ENCODE assay signal across 17 cellular contexts in the genomic region with DNA sequence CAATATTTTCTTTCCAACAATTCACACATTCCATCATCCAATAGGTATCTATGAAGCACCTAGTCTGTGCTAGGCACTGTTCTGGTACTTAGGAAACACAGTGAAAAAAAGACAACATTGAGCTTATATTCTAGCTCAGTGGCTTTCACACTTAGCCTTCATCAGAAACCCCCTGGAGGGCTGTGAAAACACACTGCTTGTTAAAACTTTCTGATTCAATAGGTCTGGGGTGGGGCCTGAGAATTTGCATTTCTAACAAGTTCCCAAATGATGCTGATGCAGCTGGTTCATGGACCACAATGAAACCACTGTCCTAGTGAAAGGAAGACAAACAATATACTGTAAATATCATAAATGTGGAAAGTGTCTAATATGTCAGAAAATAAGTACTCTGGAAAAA. TPM values are rescaled to one million over a fixed set of nuclear protein-coding genes. Genes with fewer than 3 reads are reported as not detected.
DNase-seq lines count a peak whose midpoint lies in the region; FAIRE-seq and TF ChIP-seq lines count a peak whose summit lies in the region.
"Had no signal": no experiment of that assay in that cellular context is flagged by ENCODE, and none has a peak within 500 bp of the region (broad histone marks: within the 10 kb centered on the region; RNA-seq: fewer than 3 reads in every experiment).

No MANE protein-coding gene starts in this region.

- peaks cover 0 to 2% (median 0%) of the 10 kb centered on the region in 3 donors for H3K27me3 Mint-ChIP-seq in CD14-positive monocyte (ENCODE audit: low read depth in 3 of 3)

- H3K4me3 ChIP-seq in MM.1S (ENCODE audit: low read length) = no peak overlapping the region
- no peak overlapping the region for H3K4me3 ChIP-seq in mesendoderm (ENCODE audit: low read length)
- H3K4me3 ChIP-seq: lung had no signal

- no peak overlapping the region for H2BK120ac ChIP-seq in mesendoderm (ENCODE audit: low read depth, low read length)

- no peak for TF ChIP-seq CTCF in MM.1S (IDR thresholded peaks at IDR 0.05; ENCODE audit: low read length)
- no peak for TF ChIP-seq CTCF in CD14-positive monocyte (IDR thresholded peaks at IDR 0.05)

- no peak overlapping the region for H3K56ac ChIP-seq in mesendoderm (ENCODE audit: low read length)

- peaks cover 22% of the 10 kb centered on the region for H3K79me1 ChIP-seq in mesendoderm (ENCODE audit: low read length)

- DNase-seq in NK-92 treated with Interleukin-12 subunit alpha and Interleukin-12 subunit beta, amount 100 ng/mL, for 24 hours (lab: John Stamatoyannopoulos, UW) = peak; percentile 31
- DNase-seq in NK-92 (lab: John Stamatoyannopoulos, UW; ENCODE audit: unreplicated experiment) (no peak), GM18507 (ENCODE audit: extremely low spot score, insufficient read length, low read depth) (no peak), MM.1S (peak; percentile 8), mesendoderm (peak; percentile 31), CD14-positive monocyte (ENCODE audit: low spot score) (no peak), caudate nucleus (lab: John Stamatoyannopoulos, UW) (no peak), retina (no peak)
- DNase-seq: Caco-2; effector memory CD4-positive, alpha-beta T cell; foreskin fibroblast had no signal

- no peak overlapping the region for H3K27ac Mint-ChIP-seq in CD14-positive monocyte
- H3K27ac Mint-ChIP-seq: activated T-helper 2 cell treated with anti-CD3 and anti-CD28 coated beads, Interferon-gamma antibody, Interleukin-2, Interleukin-4, amounts not matched to agents 10 μg/mL and 5 μg/mL and 100 μg/mL, durations not matched to agents 14 hours and 24 hours and 36 hours; WTC11 had no signal

- H2BK15ac ChIP-seq in mesendoderm (replicated peaks; ENCODE audit: low read depth) = no peak overlapping the region

- H3K23ac ChIP-seq in mesendoderm (ENCODE audit: low read length) = no peak overlapping the region

- no peak overlapping the region for H2AFZ ChIP-seq in MM.1S (ENCODE audit: low read length)

- H3K36me3 Mint-ChIP-seq in CD14-positive monocyte = peaks cover 6 to 27% of the 10 kb centered on the region in 2 donors
- H3K36me3 Mint-ChIP-seq: WTC11 had no signal

- H3K4me1 Mint-ChIP-seq in CD14-positive monocyte = peaks cover 42% of the 10 kb centered on the region

- no peak overlapping the region for H2AK5ac ChIP-seq in mesendoderm (ENCODE audit: low read length)

- no peaks in the 10 kb centered on the region for H3K9me3 ChIP-seq in MM.1S (replicated peaks; ENCODE audit: insufficient read depth, low read length)
- H3K9me3 ChIP-seq: Caco-2 had no signal

- H3K79me2 ChIP-seq in MM.1S (ENCODE audit: low read length) (peaks cover 31% of the 10 kb centered on the region), mesendoderm (ENCODE audit: control insufficient read depth, insufficient read depth, low read length) (peaks cover 31% of the 10 kb centered on the region)

- H3K4me1 ChIP-seq in MM.1S (ENCODE audit: low read length) (0 out of 2 replicates have a peak, but pooled peaks cover 1% of the 10 kb centered on the region), mesendoderm (ENCODE audit: control insufficient read depth, low read depth, low read length) (no peaks in the 10 kb centered on the region)
- H3K4me1 ChIP-seq: Caco-2 had no signal

- no peaks in the 10 kb centered on the region for H3K9me2 ChIP-seq in MM.1S (replicated peaks; ENCODE audit: insufficient read depth, low read length)

- no peaks in the 10 kb centered on the region for H4K20me1 ChIP-seq in MM.1S (ENCODE audit: insufficient read depth, low read length)

- H3K36me3 ChIP-seq in MM.1S (replicated peaks; ENCODE audit: insufficient read depth, low read length) (no peaks in the 10 kb centered on the region), mesendoderm (ENCODE audit: control insufficient read depth, insufficient read depth, low read length) (no peaks in the 10 kb centered on the region)

- H3F3A ChIP-seq in MM.1S (ENCODE audit: insufficient read depth, low read length) = no peaks in the 10 kb centered on the region

- intact Hi-C loops in CD14-positive monocyte (cut with micrococcal nuclease) = loop anchor here in 1 of 2 donors (5.0 kb wide), 4 partner anchors 34 to 241 kb away; partner anchors contain the start of genes ARG2 and RDH12

- H4K8ac ChIP-seq in mesendoderm (ENCODE audit: low read depth, low read length) = no peak overlapping the region

- H3K4me2 ChIP-seq in MM.1S (ENCODE audit: low read depth, low read length) (no peak overlapping the region), mesendoderm (ENCODE audit: low read length) (no peak overlapping the region)

- H4K5ac ChIP-seq in mesendoderm (ENCODE audit: low read length) = no peak overlapping the region

- FAIRE-seq in GM18507 (lab: Jason Lieb, UNC) = peak; percentile 71
- FAIRE-seq: A204.1, G401.6, RCC 7860 had no signal

- no peak overlapping the region for H3K4me3 Mint-ChIP-seq in CD14-positive monocyte
- H3K4me3 Mint-ChIP-seq: WTC11 had no signal

- H3K27me3 ChIP-seq in MM.1S (replicated peaks; ENCODE audit: insufficient read depth, low read length) (no peaks in the 10 kb centered on the region), mesendoderm (ENCODE audit: insufficient read depth, low read length, poor library complexity) (no peaks in the 10 kb centered on the region)

- H3K4ac ChIP-seq in mesendoderm (ENCODE audit: low read depth, low read length) = no peak overlapping the region

- no peak overlapping the region for H2BK5ac ChIP-seq in mesendoderm (ENCODE audit: low read length)

- no peak overlapping the region for H3K18ac ChIP-seq in mesendoderm (ENCODE audit: low read length)

- no peak overlapping the region for H3K27ac ChIP-seq in MM.1S (ENCODE audit: low read length)
- H3K27ac ChIP-seq in mesendoderm (ENCODE audit: low read depth, low read length) = no peak overlapping the region
- no peak overlapping the region for H3K27ac ChIP-seq in caudate nucleus (ENCODE audit: low read depth, low read length)

- no peak overlapping the region for H3K9ac ChIP-seq in MM.1S (ENCODE audit: low read length)
- H3K9ac ChIP-seq in mesendoderm (ENCODE audit: low read length) = no peak overlapping the region

- no peaks in the 10 kb centered on the region for H3K9me3 Mint-ChIP-seq in CD14-positive monocyte
- H3K9me3 Mint-ChIP-seq: activated T-helper 2 cell treated with anti-CD3 and anti-CD28 coated beads, Interferon-gamma antibody, Interleukin-2, Interleukin-4, amounts not matched to agents 10 μg/mL and 5 μg/mL and 100 μg/mL, durations not matched to agents 14 hours and 24 hours and 36 hours; WTC11 had no signal

RNA-seq across cellular contexts. Expression of gene VTI1B, which starts 5.9 kb away (rescaled TPM):
- 74.2 TPM for polyA plus RNA-seq in mesendoderm (2013, experiment 1 of 2)
- 73.8 TPM for polyA plus RNA-seq in mesendoderm (2013, experiment 2 of 2)
- 10 to 100 TPM; 84.5 to 84.7 TPM for polyA plus RNA-seq in CD14-positive monocyte

RNA-seq across cellular contexts. Expression of gene RDH11, which starts 27.0 kb away (rescaled TPM):
- 106 TPM for polyA plus RNA-seq in mesendoderm (2013, experiment 1 of 2)
- polyA plus RNA-seq in mesendoderm (2013, experiment 2 of 2) = 110 TPM
- 10 to 100 TPM; 64.9 to 70.7 TPM for polyA plus RNA-seq in CD14-positive monocyte

RNA-seq across cellular contexts. Expression of gene RDH12, which starts 33.1 kb away (rescaled TPM):
- 0.58 TPM for polyA plus RNA-seq in mesendoderm (2013, experiment 1 of 2)
- 0.59 TPM for polyA plus RNA-seq in mesendoderm (2013, experiment 2 of 2)
- polyA plus RNA-seq in CD14-positive monocyte = not detected

RNA-seq across cellular contexts. Expression of gene ARG2, which starts 48.8 kb away (rescaled TPM):
- 28.0 TPM for polyA plus RNA-seq in mesendoderm (2013, experiment 1 of 2)
- 28.3 TPM for polyA plus RNA-seq in mesendoderm (2013, experiment 2 of 2)
- polyA plus RNA-seq in CD14-positive monocyte = under 1 TPM; 0.33 to 0.46 TPM

Comparison
In these comparisons a context has a peak if more than half of its experiments do, and no peak if none do; other contexts are left out.
1. DNase-seq: peak in NK-92 treated with Interleukin-12 subunit alpha and Interleukin-12 subunit beta, amount 100 ng/mL, for 24 hours (single experiment), MM.1S (single experiment) and mesendoderm (single experiment); none in NK-92 (single experiment), GM18507 (single experiment), CD14-positive monocyte (single experiment), caudate nucleus (0 of 61) and retina (single experiment).